ENCODE assay signal across 25 cellular contexts in the genomic region with DNA sequence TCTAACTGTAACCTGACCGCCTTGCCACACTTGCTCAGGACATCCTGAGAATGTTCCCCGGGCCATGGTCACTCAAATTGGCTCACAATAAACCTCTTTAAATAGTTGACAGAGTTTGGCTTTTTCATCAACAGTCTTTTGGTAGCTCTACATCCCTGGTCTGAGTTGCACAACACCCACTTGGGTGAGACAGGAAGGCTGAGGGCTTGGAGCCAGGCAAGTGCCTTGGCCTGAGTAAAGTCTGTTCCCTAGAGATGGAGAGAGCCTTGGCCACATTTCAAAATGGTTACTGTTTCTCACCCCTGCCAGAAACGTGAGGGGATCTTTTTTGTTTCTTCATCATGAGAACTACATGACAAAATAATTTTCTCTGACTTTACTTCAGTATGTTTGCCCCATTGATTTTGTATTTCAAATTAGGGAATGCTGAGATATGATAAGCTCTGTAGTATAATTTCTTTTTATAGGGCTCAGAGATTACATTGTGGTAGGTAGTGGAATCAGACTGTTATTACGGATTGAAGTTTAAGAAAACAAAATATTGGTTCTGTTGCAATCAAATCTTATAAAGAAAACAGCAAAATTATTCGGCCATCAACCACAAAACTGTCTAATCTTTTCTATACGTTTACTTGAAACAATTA. TPM values are rescaled to one million over a fixed set of nuclear protein-coding genes. Genes with fewer than 3 reads are reported as not detected.
A peak's percentile ranks its signal among the peaks of the same experiment; 100 is the strongest.
DNase-seq lines count a peak whose midpoint lies in the region; ATAC-seq, FAIRE-seq and TF ChIP-seq lines count a peak whose summit lies in the region.
"Had no signal": no experiment of that assay in that cellular context is flagged by ENCODE, and none has a peak within 500 bp of the region (broad histone marks: within the 10 kb centered on the region; RNA-seq: fewer than 3 reads in every experiment).

No MANE protein-coding gene starts in this region.

- no peak for FAIRE-seq in HepG2 (lab: Jason Lieb, UNC)
- FAIRE-seq: GM12878, TTC549 had no signal

- no peak overlapping the region for H3K4me2 ChIP-seq in HepG2 (ENCODE audit: low read depth, low read length)
- no peak overlapping the region for H3K4me2 ChIP-seq in MM.1S (ENCODE audit: low read depth, low read length)
- H3K4me2 ChIP-seq: BLaER1 had no signal

- POLR2A ChIA-PET in HepG2 (lab: Yijun Ruan, JAX) = no interaction called here

- CTCF ChIA-PET in HepG2 (lab: Yijun Ruan, JAX; ENCODE audit: low intra/inter-chr PET ratio, low total read pairs) = no interaction called here
- CTCF ChIA-PET in activated naive CD4-positive, alpha-beta T cell treated with anti-CD3 and anti-CD28 coated beads, Interleukin-2, amount 10 ng/mL, durations not matched to agents 7 days and 5 days (lab: Charles Lee) = no interaction called here

- H3K4me1 ChIP-seq in HepG2 (ENCODE audit: insufficient read depth, low read length) (no peaks in the 10 kb centered on the region), MM.1S (ENCODE audit: low read length) (no peaks in the 10 kb centered on the region)
- H3K4me1 ChIP-seq: BLaER1, esophagus muscularis mucosa, upper lobe of right lung had no signal

- no peaks in the 10 kb centered on the region for H3K79me2 ChIP-seq in HepG2 (ENCODE audit: insufficient read depth, low read length)
- H3K79me2 ChIP-seq in MM.1S (ENCODE audit: low read length) = no peaks in the 10 kb centered on the region

- no peaks in the 10 kb centered on the region for H3K9me3 Mint-ChIP-seq in activated naive CD4-positive, alpha-beta T cell treated with anti-CD3 and anti-CD28 coated beads, Interleukin-2, amount 10 ng/mL, durations not matched to agents 7 days and 5 days
- H3K9me3 Mint-ChIP-seq: nephron progenitor cell had no signal

- no peak overlapping the region for H3K4me3 ChIP-seq in HepG2 (replicated peaks in 1 of 3; ENCODE audit: insufficient read depth in 1 of 3, low read depth in 2 of 3, low read length in 3 of 3)
- no peak overlapping the region for H3K4me3 ChIP-seq in MM.1S (ENCODE audit: low read length)
- H3K4me3 ChIP-seq: BLaER1, esophagus muscularis mucosa, GM12878, upper lobe of right lung had no signal

- H2AFZ ChIP-seq in HepG2 (ENCODE audit: low read length) (no peak overlapping the region), MM.1S (ENCODE audit: low read length) (no peak overlapping the region)

- TF ChIP-seq EP300 in HepG2 (IDR thresholded peaks at IDR 0.05; ENCODE audit: low read depth in 2 of 2, low read length in 2 of 2) (no peak), HepG2 (CRISPR knock-in tag; IDR thresholded peaks at IDR 0.05; ENCODE audit: borderline replicate concordance) (no peak)

- H3K36me3 Mint-ChIP-seq in activated naive CD4-positive, alpha-beta T cell treated with anti-CD3 and anti-CD28 coated beads, Interleukin-2, amount 10 ng/mL, durations not matched to agents 7 days and 5 days = peaks cover 2% of the 10 kb centered on the region

- H4K20me1 ChIP-seq in HepG2 (ENCODE audit: insufficient read depth, low read length) (no peaks in the 10 kb centered on the region), MM.1S (ENCODE audit: insufficient read depth, low read length) (no peaks in the 10 kb centered on the region)
- H4K20me1 ChIP-seq: BLaER1 had no signal

- no TSS peak for BruUV-seq in HepG2 (replicated peaks; lab: Mats Ljungman, UMichigan)

- no peak overlapping the region for H3K4me3 Mint-ChIP-seq in activated naive CD4-positive, alpha-beta T cell treated with anti-CD3 and anti-CD28 coated beads, Interleukin-2, amount 10 ng/mL, durations not matched to agents 7 days and 5 days
- H3K4me3 Mint-ChIP-seq: nephron progenitor cell had no signal

- H3K27me3 ChIP-seq in HepG2 (ENCODE audit: control insufficient read depth in 1 of 2, insufficient read depth in 2 of 2, low read length in 2 of 2) (no peaks in the 10 kb centered on the region), MM.1S (replicated peaks; ENCODE audit: insufficient read depth, low read length) (no peaks in the 10 kb centered on the region)
- H3K27me3 ChIP-seq: BLaER1, esophagus muscularis mucosa, upper lobe of right lung had no signal

- H3F3A ChIP-seq in MM.1S (ENCODE audit: insufficient read depth, low read length) = no peaks in the 10 kb centered on the region

- H3K27ac Mint-ChIP-seq in activated naive CD4-positive, alpha-beta T cell treated with anti-CD3 and anti-CD28 coated beads, Interleukin-2, amount 10 ng/mL, durations not matched to agents 7 days and 5 days = no peak overlapping the region
- H3K27ac Mint-ChIP-seq: nephron progenitor cell had no signal

- no peak for TF ChIP-seq CTCF in HepG2 (CRISPR knock-in tag; IDR thresholded peaks at IDR 0.05)
- TF ChIP-seq CTCF in MM.1S (IDR thresholded peaks at IDR 0.05; ENCODE audit: low read length) = no peak

- H3K27ac ChIP-seq in HepG2 (ENCODE audit: extremely low read length, insufficient read depth, low read length) (no peak overlapping the region), MM.1S (ENCODE audit: low read length) (no peak overlapping the region)
- H3K27ac ChIP-seq: BLaER1, esophagus muscularis mucosa, upper lobe of right lung had no signal

- H3K36me3 ChIP-seq in HepG2 (replicated peaks in 1 of 2; ENCODE audit: control insufficient read depth in 1 of 2, insufficient read depth in 2 of 2, low read length in 2 of 2) (no peaks in the 10 kb centered on the region; a peak in 1 of 5 replicates), MM.1S (replicated peaks; ENCODE audit: insufficient read depth, low read length) (no peaks in the 10 kb centered on the region; the same call in 1 of the 2 replicates)
- H3K36me3 ChIP-seq: esophagus muscularis mucosa, upper lobe of right lung had no signal

- intact Hi-C loops in HepG2 (cut with micrococcal nuclease; ENCODE audit: unreplicated experiment) = no loop called here

- no peaks in the 10 kb centered on the region for H3K9me2 ChIP-seq in MM.1S (replicated peaks; ENCODE audit: insufficient read depth, low read length)

- 96% methylated on average over 6 of the region's 6 CpGs for WGBS in HepG2 (ENCODE audit: low lambda C conversion rate)

- H3K9me3 ChIP-seq in HepG2 (ENCODE audit: low read length) (no peaks in the 10 kb centered on the region), MM.1S (replicated peaks; ENCODE audit: insufficient read depth, low read length) (no peaks in the 10 kb centered on the region; the same call in 1 of the 2 replicates)
- H3K9me3 ChIP-seq: BLaER1, esophagus muscularis mucosa, upper lobe of right lung had no signal

- no peaks in the 10 kb centered on the region for H3K4me1 Mint-ChIP-seq in activated naive CD4-positive, alpha-beta T cell treated with anti-CD3 and anti-CD28 coated beads, Interleukin-2, amount 10 ng/mL, durations not matched to agents 7 days and 5 days

- H3K9ac ChIP-seq in HepG2 (ENCODE audit: insufficient read depth, low read depth, low read length) (no peak overlapping the region), MM.1S (ENCODE audit: low read length) (no peak overlapping the region)
- H3K9ac ChIP-seq: BLaER1 had no signal

- no peak for TF ChIP-seq RAD21 in HepG2 (CRISPR knock-in tag; IDR thresholded peaks at IDR 0.05)

- no peaks in the 10 kb centered on the region for H3K27me3 Mint-ChIP-seq in activated naive CD4-positive, alpha-beta T cell treated with anti-CD3 and anti-CD28 coated beads, Interleukin-2, amount 10 ng/mL, durations not matched to agents 7 days and 5 days

- no peak for TF ChIP-seq POLR2A in HepG2 (IDR thresholded peaks at IDR 0.05; ENCODE audit: insufficient read depth in 1 of 2, low read depth in 2 of 2, low read length in 2 of 2)

- DNase-seq in GM03348 (ENCODE audit: low spot score) (peak; percentile 38), NCI-H1092 (lab: John Stamatoyannopoulos, UW) (peak; percentile 49), fibroblast of peridontal ligament (ENCODE audit: extremely low read depth) (peak; percentile 62), HepG2 (ENCODE audit: low spot score) (no peak), MM.1S (no peak), SHP77 treated with DMSO at 0.1 percent for 48 hours (lab: John Stamatoyannopoulos, UW) (no peak)
- no peak for DNase-seq in stimulated activated CD4-positive, alpha-beta T cell treated with anti-CD3 and anti-CD28 coated beads, Interleukin-1b, Interleukin-23, amount 100 ng/mL, for 48 hours
- no peak for DNase-seq in activated naive CD4-positive, alpha-beta T cell treated with anti-CD3 and anti-CD28 coated beads, Interleukin-2, amount 10 ng/mL, durations not matched to agents 7 days and 5 days
- DNase-seq: activated CD4-positive, alpha-beta T cell treated with anti-CD3 and anti-CD28 coated beads, Interleukin-2, amount 50 U/mL, for 1 hour; anterior cingulate cortex; Calu3; effector CD8-positive, alpha-beta T cell; kidney glomerular epithelial cell; midbrain; MV-4-11; NCI-H2029 treated with DMSO at 0.1 percent for 48 hours; NCI-H510A; nephron progenitor cell; stimulated activated CD4-positive, alpha-beta T cell treated with anti-CD3 and anti-CD28 coated beads, Interleukin-4, amount 100 ng/mL, for 4 hours; upper lobe of right lung had no signal

- no peak for ATAC-seq in HepG2
- ATAC-seq: GM12878, HCT116, upper lobe of right lung had no signal

- in situ Hi-C loops in HepG2 (cut with HindIII; ENCODE audit: extremely low pct_ligation_motif_present, low pct_unique_long_range_greater_than_20kb) = no loop called here

TF ChIP-seq in HepG2, 621 proteins besides CTCF, POLR2A, EP300 and RAD21 (continues in another document):
- TF ChIP-seq CEBPB (IDR thresholded peaks at IDR 0.05; ENCODE audit: borderline replicate concordance, low read depth, low read length) = peak; percentile 43

RNA-seq across cellular contexts. Expression of gene NETO2, which starts 53.9 kb away (rescaled TPM):
- total RNA-seq in HepG2 (2016; rRNA removed; fragmentation: Illumina TruSeq; extraction: Trizol) = 8.2 and 8.4 TPM in 2 replicates
- total RNA-seq in HepG2 (2016; cell fraction: cytosol; rRNA removed; fragmentation: Illumina TruSeq; extraction: Trizol; ENCODE audit: low read depth) = 10.1 and 13.7 TPM in 2 replicates
- total RNA-seq in HepG2 (2016; cell fraction: insoluble cytoplasmic fraction; rRNA removed; fragmentation: Illumina TruSeq; extraction: Trizol) = 9.0 and 9.7 TPM in 2 replicates
- total RNA-seq in HepG2 (2016; cell fraction: membrane; rRNA removed; fragmentation: Illumina TruSeq; extraction: Trizol) = 14.2 and 14.7 TPM in 2 replicates
- total RNA-seq in HepG2 (2016; cell fraction: nucleus; rRNA removed; fragmentation: Illumina TruSeq; extraction: Trizol) = 5.9 and 8.3 TPM in 2 replicates
- polyA plus RNA-seq in HepG2 (2011; rRNA removed) = 13.5 and 14.7 TPM in 2 replicates
- polyA plus RNA-seq in HepG2 (2011; cell fraction: cytosol; rRNA removed) = 9.7 and 15.2 TPM in 2 replicates
- polyA plus RNA-seq in HepG2 (2011; cell fraction: nucleus; rRNA removed) = 6.9 and 10.2 TPM in 2 replicates
- 5.7 and 6.6 TPM in 2 replicates for polyA plus RNA-seq in HepG2 (2012)
- polyA plus RNA-seq in HepG2 (2016; cell fraction: cytosol; fragmentation: Illumina TruSeq; extraction: Trizol; ENCODE audit: low read depth) = 5.3 and 5.4 TPM in 2 replicates
- polyA plus RNA-seq in HepG2 (2016; cell fraction: insoluble cytoplasmic fraction; fragmentation: Illumina TruSeq; extraction: Trizol; ENCODE audit: low read depth) = 9.6 and 9.9 TPM in 2 replicates
- polyA plus RNA-seq in HepG2 (2016; cell fraction: membrane; fragmentation: Illumina TruSeq; extraction: Trizol; ENCODE audit: low read depth) = 11.5 and 11.7 TPM in 2 replicates
- polyA plus RNA-seq in HepG2 (2016; cell fraction: nucleus; fragmentation: Illumina TruSeq; extraction: Trizol; ENCODE audit: insufficient read depth, low read depth) = 10.0 and 11.2 TPM in 2 replicates
- polyA minus RNA-seq in HepG2 (2011; rRNA and poly(A)+ RNA removed; ENCODE audit: low replicate concordance) = 7.6 and 52.8 TPM in 2 replicates
- polyA minus RNA-seq in HepG2 (2011; cell fraction: cytosol; rRNA and poly(A)+ RNA removed) = 7.3 and 8.3 TPM in 2 replicates
- 5.5 and 7.8 TPM in 2 replicates for polyA minus RNA-seq in HepG2 (2011; cell fraction: nucleus; rRNA and poly(A)+ RNA removed)

Comparison
In these comparisons a context has a peak if more than half of its experiments do, and no peak if none do; other contexts are left out.
1. DNase-seq: peak in GM03348 (single experiment), NCI-H1092 (single experiment) and fibroblast of peridontal ligament (single experiment); none in HepG2 (single experiment), MM.1S (single experiment), SHP77 treated with DMSO at 0.1 percent for 48 hours (single experiment), stimulated activated CD4-positive, alpha-beta T cell treated with anti-CD3 and anti-CD28 coated beads, Interleukin-1b, Interleukin-23, amount 100 ng/mL, for 48 hours (single experiment) and activated naive CD4-positive, alpha-beta T cell treated with anti-CD3 and anti-CD28 coated beads, Interleukin-2, amount 10 ng/mL, durations not matched to agents 7 days and 5 days (single experiment).